In the genomic region with DNA sequence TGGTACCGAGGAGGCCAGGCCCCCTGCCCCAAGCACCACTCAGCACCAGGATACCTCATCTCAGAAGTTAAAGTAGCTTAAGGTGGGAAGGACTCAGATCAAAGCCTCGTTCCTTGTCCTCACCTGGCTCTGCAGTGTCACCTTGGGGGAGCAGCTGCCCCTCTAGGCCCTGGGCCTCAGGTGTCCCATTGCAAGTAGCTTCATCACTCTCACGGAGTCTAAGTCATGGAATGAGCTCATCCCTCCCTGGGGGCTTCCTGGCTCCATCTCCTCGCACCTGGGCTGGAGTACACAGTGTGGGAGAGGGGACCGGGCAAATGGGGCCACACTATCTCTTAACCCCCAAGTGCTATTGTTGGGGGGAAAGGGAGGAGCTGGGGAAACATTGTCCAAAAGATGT, we compare ENCODE assay signal across 18 cellular contexts.
"Had no signal": no experiment of that assay in that cellular context is flagged by ENCODE, and none has a peak within 500 bp of the region (broad histone marks: within the 10 kb centered on the region; RNA-seq: fewer than 3 reads in every experiment).

No MANE protein-coding gene starts in this region.

- H3K4me1 ChIP-seq: colonic mucosa, SJCRH30, upper lobe of left lung had no signal

- H3K27ac Mint-ChIP-seq: activated naive CD4-positive, alpha-beta T cell treated with anti-CD3 and anti-CD28 coated beads, Interleukin-2, amount 50 U/mL, for 24 hours; activated T-helper 2 cell treated with anti-CD3 and anti-CD28 coated beads, Interferon-gamma antibody, Interleukin-2, Interleukin-4, amounts not matched to agents 10 μg/mL and 5 μg/mL and 100 μg/mL, durations not matched to agents 14 hours and 24 hours and 36 hours; stimulated activated naive CD8-positive, alpha-beta T cell treated with anti-CD3 and anti-CD28 coated beads, Interleukin-15, Interleukin-2, amounts not matched to agents 100 ng/mL and 50 ng/mL, for 24 hours; T-helper 2 cell treated with Interferon-gamma antibody and Interleukin-4, amounts not matched to agents 5 μg/mL and 100 μg/mL, for 36 hours had no signal

- H3K4me3 ChIP-seq: colonic mucosa, SJCRH30, smooth muscle cell, upper lobe of left lung had no signal

- H3K4me1 Mint-ChIP-seq: activated naive CD4-positive, alpha-beta T cell treated with anti-CD3 and anti-CD28 coated beads, Interleukin-2, amount 50 U/mL, for 24 hours had no signal

- H3K36me3 ChIP-seq: colonic mucosa, SJCRH30, upper lobe of left lung had no signal

- H3K9me3 Mint-ChIP-seq: activated naive CD4-positive, alpha-beta T cell treated with anti-CD3 and anti-CD28 coated beads, Interleukin-2, amount 50 U/mL, for 24 hours; activated T-helper 2 cell treated with anti-CD3 and anti-CD28 coated beads, Interferon-gamma antibody, Interleukin-2, Interleukin-4, amounts not matched to agents 10 μg/mL and 5 μg/mL and 100 μg/mL, durations not matched to agents 14 hours and 24 hours and 36 hours; stimulated activated naive CD8-positive, alpha-beta T cell treated with anti-CD3 and anti-CD28 coated beads, Interleukin-15, Interleukin-2, amounts not matched to agents 100 ng/mL and 50 ng/mL, for 24 hours; T-helper 2 cell treated with Interferon-gamma antibody and Interleukin-4, amounts not matched to agents 5 μg/mL and 100 μg/mL, for 36 hours had no signal

- FAIRE-seq: endothelial cell of umbilical vein had no signal

- H3K27me3 Mint-ChIP-seq: stimulated activated naive CD8-positive, alpha-beta T cell treated with anti-CD3 and anti-CD28 coated beads, Interleukin-15, Interleukin-2, amounts not matched to agents 100 ng/mL and 50 ng/mL, for 24 hours had no signal

- H3K27me3 ChIP-seq: colonic mucosa, SJCRH30, upper lobe of left lung had no signal

- DNase-seq: activated CD4-positive, alpha-beta T cell treated with anti-CD3 and anti-CD28 coated beads, Interleukin-2, amount 50 U/mL, for 1 hour; activated CD4-positive, CD25-positive, alpha-beta regulatory T cell; activated T-cell treated with anti-CD3 and anti-CD28 coated beads for 4 hours; amniotic stem cell; caudate nucleus; colonic mucosa; effector CD4-positive, alpha-beta T cell; foreskin fibroblast; hippocampal formation; midbrain; SJCRH30 had no signal

- H3K4me3 Mint-ChIP-seq: activated naive CD4-positive, alpha-beta T cell treated with anti-CD3 and anti-CD28 coated beads, Interleukin-2, amount 50 U/mL, for 24 hours; stimulated activated naive CD8-positive, alpha-beta T cell treated with anti-CD3 and anti-CD28 coated beads, Interleukin-15, Interleukin-2, amounts not matched to agents 100 ng/mL and 50 ng/mL, for 24 hours; T-helper 2 cell treated with Interferon-gamma antibody and Interleukin-4, amounts not matched to agents 5 μg/mL and 100 μg/mL, for 36 hours had no signal

- H3K27ac ChIP-seq: colonic mucosa, SJCRH30, upper lobe of left lung had no signal

- H3K36me3 Mint-ChIP-seq: activated naive CD4-positive, alpha-beta T cell treated with anti-CD3 and anti-CD28 coated beads, Interleukin-2, amount 50 U/mL, for 24 hours had no signal

- H3K9me3 ChIP-seq: colonic mucosa, upper lobe of left lung had no signal
